In genomic region chr2:24082787-24083566, GRCh38 we compare ENCODE assay signal across 9 cellular contexts. TPM values are rescaled to one million over a fixed set of nuclear protein-coding genes. Genes with fewer than 3 reads are reported as not detected.
A peak's percentile ranks its signal among the peaks of the same experiment; 100 is the strongest.
DNase-seq lines count a peak whose midpoint lies in the region; ATAC-seq and TF ChIP-seq lines count a peak whose summit lies in the region.
"Had no signal": no experiment of that assay in that cellular context is flagged by ENCODE, and none has a peak within 500 bp of the region (broad histone marks: within the 10 kb centered on the region; RNA-seq: fewer than 3 reads in every experiment).

No MANE protein-coding gene starts in this region.

- H3K4me3 ChIP-seq in cardiac muscle cell, result peak overlapping the region; percentile 45

- intact Hi-C loops in Right ventricle myocardium inferior (cut with DNase I), result loop anchor here (5.0 kb wide), 1 partner anchor 261 kb away; no protein-coding TSS in a partner anchor

- ATAC-seq in Right ventricle myocardium inferior (no peak), memory B cell (ENCODE audit: low read depth) (no peak)

- H3K27ac ChIP-seq in cardiac muscle cell, result peak overlapping the region; percentile 84

- H3K4me3 Mint-ChIP-seq in brain (peak overlapping the region; percentile 83 to 95 (median 88)), memory B cell (peak overlapping the region; percentile 96), type B pancreatic cell (peak overlapping the region; percentile 96)

- no peak for DNase-seq in cardiac muscle cell (ENCODE audit: low read depth in 1 of 2, low spot score in 1 of 2)
- no peak for DNase-seq in Right ventricle myocardium inferior (ENCODE audit: missing footprints)
- DNase-seq in memory B cell (ENCODE audit: low spot score in 2 of 2), result no peak
- DNase-seq in type B pancreatic cell (ENCODE audit: extremely low spot score, unreplicated experiment), result no peak
- no peak for DNase-seq in Kasumi-1 (lab: John Stamatoyannopoulos, UW)
- no peak for DNase-seq in SHP77 (lab: John Stamatoyannopoulos, UW)
- no peak for DNase-seq in NCI-H146 (lab: John Stamatoyannopoulos, UW)

- H3K9me3 Mint-ChIP-seq in brain (no peaks in the 10 kb centered on the region), memory B cell (no peaks in the 10 kb centered on the region), type B pancreatic cell (no peaks in the 10 kb centered on the region)

- no peaks in the 10 kb centered on the region for H3K27me3 ChIP-seq in cardiac muscle cell

- H3K36me3 Mint-ChIP-seq in brain, result peaks cover 51% of the 10 kb centered on the region
- H3K36me3 Mint-ChIP-seq in memory B cell, result peaks cover 5% of the 10 kb centered on the region
- peaks cover 22% of the 10 kb centered on the region for H3K36me3 Mint-ChIP-seq in type B pancreatic cell

- H3K4me1 ChIP-seq in cardiac muscle cell (ENCODE audit: low read depth), result peaks cover 4% of the 10 kb centered on the region

- no peaks in the 10 kb centered on the region for H3K9me3 ChIP-seq in cardiac muscle cell (ENCODE audit: low read depth)

- H3K27ac Mint-ChIP-seq in brain, result peak overlapping the region; percentile 94 to 98 (median 97)
- peak overlapping the region; percentile 91 for H3K27ac Mint-ChIP-seq in memory B cell
- peak overlapping the region; percentile 98 for H3K27ac Mint-ChIP-seq in type B pancreatic cell

- H3K27me3 Mint-ChIP-seq in brain, result peaks cover 4% of the 10 kb centered on the region
- no peaks in the 10 kb centered on the region for H3K27me3 Mint-ChIP-seq in memory B cell
- H3K27me3 Mint-ChIP-seq in type B pancreatic cell, result no peaks in the 10 kb centered on the region

- H3K4me1 Mint-ChIP-seq in brain, result peaks cover 42% of the 10 kb centered on the region
- peaks cover 12% of the 10 kb centered on the region for H3K4me1 Mint-ChIP-seq in memory B cell
- peaks cover 17% of the 10 kb centered on the region for H3K4me1 Mint-ChIP-seq in type B pancreatic cell (ENCODE audit: unreplicated experiment)

- TF ChIP-seq CTCF in cardiac muscle cell (IDR thresholded peaks at IDR 0.05; ENCODE audit: low read depth, low read length) (no peak), brain (conservative IDR thresholded peaks at IDR 0.05) (no peak), type B pancreatic cell (conservative IDR thresholded peaks at IDR 0.05) (no peak)

- H3K36me3 ChIP-seq in cardiac muscle cell, result peaks cover 3% of the 10 kb centered on the region

RNA-seq across cellular contexts. Expression of gene TP53I3, which starts 1.7 kb away (rescaled TPM):
- total RNA-seq in cardiac muscle cell, result 25.4 and 55.5 TPM in 2 replicates
- polyA plus RNA-seq in cardiac muscle cell, result 31.6 and 70.2 TPM in 2 replicates
- total RNA-seq in Right ventricle myocardium inferior, result 17.2 TPM
- 31.7 TPM for polyA plus RNA-seq in brain (ENCODE audit: insufficient read depth, low read depth, low replicate concordance)
- 63.4 and 74.0 TPM in 2 replicates for total RNA-seq in type B pancreatic cell (ENCODE audit: low replicate concordance)

RNA-seq across cellular contexts. Expression of gene SF3B6, which starts 6.9 kb away (rescaled TPM):
- 88.5 and 133 TPM in 2 replicates for total RNA-seq in cardiac muscle cell
- polyA plus RNA-seq in cardiac muscle cell, result 238 and 292 TPM in 2 replicates
- 53.7 TPM for total RNA-seq in Right ventricle myocardium inferior
- 131 TPM for polyA plus RNA-seq in brain (ENCODE audit: insufficient read depth, low read depth, low replicate concordance)
- total RNA-seq in type B pancreatic cell (ENCODE audit: low replicate concordance), result 102 TPM in 2 replicates

RNA-seq across cellular contexts. Expression of gene FKBP1B, which starts 33.4 kb away (rescaled TPM):
- 39.4 and 43.1 TPM in 2 replicates for total RNA-seq in cardiac muscle cell
- 46.3 and 63.6 TPM in 2 replicates for polyA plus RNA-seq in cardiac muscle cell
- total RNA-seq in Right ventricle myocardium inferior, result 3.1 TPM
- polyA plus RNA-seq in brain (ENCODE audit: insufficient read depth, low read depth, low replicate concordance), result 22.8 TPM
- 19.0 and 23.0 TPM in 2 replicates for total RNA-seq in type B pancreatic cell (ENCODE audit: low replicate concordance)

RNA-seq across cellular contexts. Expression of gene WDCP, which starts 35.8 kb away (rescaled TPM):
- 7.7 and 8.1 TPM in 2 replicates for total RNA-seq in cardiac muscle cell
- 6.8 and 8.2 TPM in 2 replicates for polyA plus RNA-seq in cardiac muscle cell
- 8.1 TPM for total RNA-seq in Right ventricle myocardium inferior
- 7.8 TPM for polyA plus RNA-seq in brain (ENCODE audit: insufficient read depth, low read depth, low replicate concordance)
- 12.3 and 24.6 TPM in 2 replicates for total RNA-seq in type B pancreatic cell (ENCODE audit: low replicate concordance)

RNA-seq across cellular contexts. Expression of gene PFN4, which starts 40.2 kb away (rescaled TPM):
- total RNA-seq in cardiac muscle cell, result 3.2 TPM in 1 of 2 replicates, not detected in the other
- 0.36 and 1.9 TPM in 2 replicates for polyA plus RNA-seq in cardiac muscle cell
- total RNA-seq in Right ventricle myocardium inferior, result 0.32 TPM
- polyA plus RNA-seq in brain (ENCODE audit: insufficient read depth, low read depth, low replicate concordance), result 0.59 TPM
- 1.3 and 2.5 TPM in 2 replicates for total RNA-seq in type B pancreatic cell (ENCODE audit: low replicate concordance)
- total RNA-seq: mesenteric fat pad had no signal
